In the genomic region with DNA sequence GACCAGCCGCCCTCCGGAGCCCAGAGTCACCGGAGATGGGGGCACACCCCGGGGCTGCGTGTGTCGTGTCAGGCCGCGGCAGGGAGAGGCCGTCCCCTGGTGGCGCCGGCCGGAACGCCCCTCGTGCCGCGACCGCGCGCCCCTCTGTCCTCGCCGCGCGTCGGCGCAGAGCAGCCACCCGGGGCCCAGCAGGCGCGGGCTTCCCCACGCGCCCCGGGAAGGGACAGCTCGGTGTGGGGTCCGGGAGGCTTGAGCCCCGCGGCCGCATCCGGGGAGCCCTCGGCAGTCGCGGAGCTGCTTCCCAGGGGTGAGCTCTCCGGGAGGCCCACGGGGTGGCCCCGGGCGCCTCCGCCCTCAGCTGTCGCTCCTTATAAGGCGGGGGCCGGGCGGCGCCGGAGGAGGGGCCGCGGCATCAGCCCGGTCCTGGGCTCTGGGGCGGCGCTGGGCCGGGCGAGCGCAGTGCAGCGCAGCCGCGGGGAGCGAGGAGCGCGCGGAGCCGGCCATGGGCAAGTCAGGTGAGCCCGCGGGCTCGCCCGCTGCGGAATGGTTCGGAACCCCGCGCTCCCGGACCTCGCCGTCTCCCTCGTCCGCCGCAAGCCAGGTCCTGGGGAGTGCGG, we compare ENCODE assay signal across 8 cellular contexts. TPM values are rescaled to one million over a fixed set of nuclear protein-coding genes. Genes with fewer than 3 reads are reported as not detected.
DNase-seq lines count a peak whose midpoint lies in the region; ATAC-seq and TF ChIP-seq lines count a peak whose summit lies in the region.

A gene with protein sequence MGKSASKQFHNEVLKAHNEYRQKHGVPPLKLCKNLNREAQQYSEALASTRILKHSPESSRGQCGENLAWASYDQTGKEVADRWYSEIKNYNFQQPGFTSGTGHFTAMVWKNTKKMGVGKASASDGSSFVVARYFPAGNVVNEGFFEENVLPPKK (plus strand): TSS at position 457 of the 617 bp plus-strand sequence. CDS start 46 bp downstream, at position 503.

- peak; percentile 80 for TF ChIP-seq POLR2A in prostate gland (IDR thresholded peaks at IDR 0.05)

- H3K9me2 ChIP-seq in DOHH2 (replicated peaks; ENCODE audit: control insufficient read depth, low read length): no peaks in the 10 kb centered on the region

- peak; percentile 96 for ATAC-seq in GM21390 (IDR thresholded peaks at IDR 0.05; ENCODE audit: unreplicated experiment)

- H4K20me1 ChIP-seq in DOHH2 (ENCODE audit: control insufficient read depth, insufficient read depth, low read depth, low read length): no peaks in the 10 kb centered on the region

- DNase-seq in left ventricle myocardium inferior (peak; percentile 83), prostate gland (ENCODE audit: low spot score) (peak; percentile 77), ureter (ENCODE audit: low spot score) (peak; percentile 78)

- H3K36me3 ChIP-seq in DOHH2 (ENCODE audit: control insufficient read depth, low read length): no peaks in the 10 kb centered on the region
- no peaks in the 10 kb centered on the region for H3K36me3 ChIP-seq in HUES64 (ENCODE audit: insufficient read depth, low read length)
- H3K36me3 ChIP-seq in left ventricle myocardium inferior: no peaks in the 10 kb centered on the region
- no peaks in the 10 kb centered on the region for H3K36me3 ChIP-seq in prostate gland

- WGBS in HUES64: under 1% methylated on average over 82 of the region's 82 CpGs
- WGBS in adipose tissue, 3 donors: 0% methylated on average over 68 to 82 of the region's 82 CpGs
- WGBS in prostate gland: 1% methylated on average over 26 of the region's 82 CpGs

- peak; percentile 21 for TF ChIP-seq CTCF in DOHH2 (IDR thresholded peaks at IDR 0.05; ENCODE audit: low read depth, low read length, poor library complexity, severe bottlenecking)
- peak; percentile 36 for TF ChIP-seq CTCF in left ventricle myocardium inferior (IDR thresholded peaks at IDR 0.05; ENCODE audit: borderline replicate concordance)
- peak in 3 of 4 experiments; percentile 17 to 41 (median 29) for TF ChIP-seq CTCF in prostate gland (IDR thresholded peaks at IDR 0.05)

- H3K9me3 ChIP-seq in DOHH2 (ENCODE audit: control insufficient read depth, insufficient read depth, low read length) (no peaks in the 10 kb centered on the region), HUES64 (ENCODE audit: insufficient read depth, low read depth, low read length) (no peaks in the 10 kb centered on the region), left ventricle myocardium inferior (replicated peaks) (no peaks in the 10 kb centered on the region), prostate gland (no peaks in the 10 kb centered on the region)

- intact Hi-C loops in T-helper 1 cell treated with Interleukin-12 subunit alpha and Interleukin-12 subunit beta and Interleukin-4 antibody, amounts not matched to agents 30 ng/mL and 1 ng/mL, for 36 hours (cut with micrococcal nuclease): loop anchor here (1.0 to 5.0 kb wide), 9 partner anchors 8 to 351 kb away; a partner anchor contains a TSS
- intact Hi-C loops in left ventricle myocardium inferior (cut with micrococcal nuclease): no loop called here
- intact Hi-C loops in prostate gland (cut with DNase I): loop anchor here (2.0 kb wide), 1 partner anchor 30 kb away; no protein-coding TSS in a partner anchor

- H3K27ac ChIP-seq in DOHH2 (ENCODE audit: low read depth, low read length) (no peak within 1 kb of the TSS), HUES64 (ENCODE audit: low read depth, low read length) (no peak within 1 kb of the TSS), adipose tissue (ENCODE audit: low read depth, low read length) (no peak within 1 kb of the TSS), left ventricle myocardium inferior (replicated peaks) (peak within 1 kb of the TSS; percentile 74), prostate gland (peak within 1 kb of the TSS; percentile 78 to 83)

- H3K27me3 ChIP-seq in DOHH2 (ENCODE audit: control insufficient read depth, low read length) (peaks cover 38% of the 10 kb centered on the region), HUES64 (ENCODE audit: insufficient read depth, low read length) (peaks cover 80% of the 10 kb centered on the region), left ventricle myocardium inferior (ENCODE audit: low read depth) (peaks cover 20% of the 10 kb centered on the region), prostate gland (replicated peaks; ENCODE audit: insufficient read depth) (no peaks in the 10 kb centered on the region)

- H3K4me3 ChIP-seq in DOHH2 (ENCODE audit: low read length): peak within 1 kb of the TSS; percentile 63
- peak within 1 kb of the TSS; percentile 67 for H3K4me3 ChIP-seq in HUES64 (ENCODE audit: low read length)
- H3K4me3 ChIP-seq in left ventricle myocardium inferior: peak within 1 kb of the TSS; percentile 92
- H3K4me3 ChIP-seq in prostate gland: peak within 1 kb of the TSS; percentile 63 to 91

- no peaks in the 10 kb centered on the region for H3F3A ChIP-seq in DOHH2 (ENCODE audit: control insufficient read depth, insufficient read depth)

- H3K9ac ChIP-seq in HUES64 (ENCODE audit: low read depth, low read length): peak within 1 kb of the TSS; percentile 67

- no peaks in the 10 kb centered on the region for H3K79me2 ChIP-seq in DOHH2 (ENCODE audit: control insufficient read depth, low read length)

- H3K4me1 ChIP-seq in DOHH2 (ENCODE audit: control insufficient read depth, low read length) (peaks cover 16% of the 10 kb centered on the region; the same call in 1 of the 2 replicates), HUES64 (ENCODE audit: insufficient read depth, low read length) (peaks cover 12% of the 10 kb centered on the region), left ventricle myocardium inferior (peaks cover 32% of the 10 kb centered on the region), prostate gland (replicated peaks) (no peaks in the 10 kb centered on the region)

- H3K4me2 ChIP-seq in DOHH2 (ENCODE audit: low read length): peak within 1 kb of the TSS; percentile 59

RNA-seq across cellular contexts. Expression of the gene that starts here (rescaled TPM):
- polyA plus RNA-seq in HUES64 (2013, experiment 1 of 2): 13.3 TPM
- 16.5 TPM for polyA plus RNA-seq in HUES64 (2013, experiment 2 of 2)
- total RNA-seq in T-helper 1 cell treated with Interleukin-12 subunit alpha and Interleukin-12 subunit beta and Interleukin-4 antibody, amounts not matched to agents 30 ng/mL and 1 ng/mL, for 36 hours: 45.1 and 48.7 TPM in 2 replicates
- 10 to 100 TPM in 2 of 3 donors, 1 to 10 TPM in 1; 4.0 to 67.7 (median 43.7) TPM for polyA plus RNA-seq in adipose tissue
- 8.7 TPM for total RNA-seq in left ventricle myocardium inferior
- 10 to 100 TPM; 21.6 to 36.5 TPM for total RNA-seq in prostate gland
- 16.3 TPM for total RNA-seq in ureter

Comparison
In these comparisons a context has a peak if more than half of its experiments do, and no peak if none do; other contexts are left out.
1. H3K27ac ChIP-seq: peak in left ventricle myocardium inferior (single experiment) and prostate gland (2 of 2); none in DOHH2 (single experiment), HUES64 (single experiment) and adipose tissue (single experiment).
2. Peak in every context shown above with its lines, with median percentiles within 50 percentile points of each other: H3K4me3 ChIP-seq, CTCF ChIP-seq and DNase-seq.